Comparison of ENCODE assay signal across 8 cellular contexts in genomic region chr6:125301435-125302391, GRCh38. TPM values are rescaled to one million over a fixed set of nuclear protein-coding genes. Genes with fewer than 3 reads are reported as not detected.
A peak's percentile ranks its signal among the peaks of the same experiment; 100 is the strongest.
DNase-seq lines count a peak whose midpoint lies in the region; ATAC-seq and TF ChIP-seq lines count a peak whose summit lies in the region.

Gene HDDC2 (minus strand): TSS chr6:125301967. CDS start chr6:125301932, 35 bp downstream.

- H2BK5ac ChIP-seq in H9 (ENCODE audit: insufficient read length, low read length), result no peak within 1 kb of the TSS

- peak within 1 kb of the TSS; percentile 87 for H3K18ac ChIP-seq in H9 (ENCODE audit: insufficient read length, low read depth, low read length)

- intact Hi-C loops in body of pancreas (cut with DNase I), result loop anchor here (10.0 kb wide), 1 partner anchor 147 kb away; the partner anchor contains the start of gene TPD52L1
- intact Hi-C loops in sigmoid colon (cut with DNase I), result loop anchor here (1.0 to 10.0 kb wide), 3 partner anchors 148 to 427 kb away; partner anchors contain the start of genes RNF217 and TPD52L1

- peak; percentile 92 for ATAC-seq in body of pancreas

- TF ChIP-seq CTCF in GM12865 (IDR thresholded peaks at IDR 0.05; ENCODE audit: insufficient read depth, low read depth, low read length, missing control alignments), result no peak
- TF ChIP-seq CTCF in H9 (conservative IDR thresholded peaks at IDR 0.05), result no peak
- peak in 2 of 7 experiments; percentile 4 to 20 for TF ChIP-seq CTCF in body of pancreas (IDR thresholded peaks at IDR 0.05)
- TF ChIP-seq CTCF in sigmoid colon (IDR thresholded peaks at IDR 0.05), result no peak

- H3K36me3 ChIP-seq in MG63, result peaks cover 35% of the 10 kb centered on the region
- H3K36me3 ChIP-seq in body of pancreas (replicated peaks in 1 of 2; ENCODE audit: insufficient read depth in 1 of 2, low read depth in 2 of 2), result peaks cover 0 to 7% of the 10 kb centered on the region in 2 donors
- peaks cover 0 to 32% (median 1%) of the 10 kb centered on the region in 4 donors for H3K36me3 ChIP-seq in sigmoid colon

- H3K4me3 ChIP-seq in GM12865 (ENCODE audit: low read depth, low read length) (peak within 1 kb of the TSS; percentile 94), MG63 (peak within 1 kb of the TSS; percentile 69), body of pancreas (peak within 1 kb of the TSS; percentile 29 to 36), sigmoid colon (peak within 1 kb of the TSS; percentile 44 to 87 (median 70))

- H2BK15ac ChIP-seq in H9 (ENCODE audit: low read depth, low read length), result peak within 1 kb of the TSS; percentile 52; the same call in 1 of the 2 replicates

- H3K23me2 ChIP-seq in H9 (ENCODE audit: insufficient read length, low read depth, low read length, poor library complexity, severe bottlenecking), result peaks cover 11% of the 10 kb centered on the region

- no peak for TF ChIP-seq EP300 in sigmoid colon (IDR thresholded peaks at IDR 0.05)

- H2AFZ ChIP-seq in H9 (ENCODE audit: low read length), result peak within 1 kb of the TSS; percentile 73

- H2BK20ac ChIP-seq in H9 (ENCODE audit: low read depth, low read length, poor library complexity, severe bottlenecking), result no peak within 1 kb of the TSS

- H4K91ac ChIP-seq in H9 (ENCODE audit: insufficient read length, low read depth, low read length), result no peak within 1 kb of the TSS

- no peak within 1 kb of the TSS for H2BK120ac ChIP-seq in H9 (ENCODE audit: low read depth, low read length, poor library complexity, severe bottlenecking)

- H3K27me3 Mint-ChIP-seq in H9 (ENCODE audit: low read depth), result peaks cover 18% of the 10 kb centered on the region

- peak within 1 kb of the TSS; percentile 90 for H3K9ac ChIP-seq in H9 (ENCODE audit: extremely low read depth, insufficient read length, low read length)

- WGBS in H9 (ENCODE audit: extremely low coverage, insufficient read length, low lambda C conversion rate), result no CpG with 5 or more reads among the region's 67 CpGs
- 2 to 7% methylated on average over 23 to 59 of the region's 67 CpGs for WGBS in body of pancreas, 2 donors
- WGBS in sigmoid colon, 2 donors, result 5% methylated on average over 67 of the region's 67 CpGs

- H3T11ph ChIP-seq in H9 (ENCODE audit: low read length), result no peak within 1 kb of the TSS

- H3K27me3 ChIP-seq in H9 (ENCODE audit: insufficient read depth, low read length) (no peaks in the 10 kb centered on the region), MG63 (no peaks in the 10 kb centered on the region), body of pancreas (no peaks in the 10 kb centered on the region), sigmoid colon (no peaks in the 10 kb centered on the region)

- H2BK12ac ChIP-seq in H9 (ENCODE audit: insufficient read length, low read depth, low read length), result no peak within 1 kb of the TSS

- no peak within 1 kb of the TSS for H3K23ac ChIP-seq in H9 (ENCODE audit: insufficient read length, low read depth, low read length)

- H3K36me3 Mint-ChIP-seq in H9 (ENCODE audit: insufficient read depth in 1 of 3, low read depth in 3 of 3), result peaks cover 25 to 41% (median 35%) of the 10 kb centered on the region in 3 experiments; a peak in 6 of 7 replicates

- H3K4me3 Mint-ChIP-seq in H9, result peak within 1 kb of the TSS; percentile 78 to 92

- H3K4me1 Mint-ChIP-seq in H9, result peaks cover 16% of the 10 kb centered on the region in 2 experiments

- H4K20me1 ChIP-seq in H9 (ENCODE audit: control insufficient read depth, insufficient read depth, insufficient read length), result no peaks in the 10 kb centered on the region

- H3K4me1 ChIP-seq in H9 (ENCODE audit: insufficient read depth, low read length) (0 out of 2 replicates have a peak, but pooled peaks cover 2% of the 10 kb centered on the region), body of pancreas (peaks cover 12% of the 10 kb centered on the region), sigmoid colon (peaks cover 0 to 17% (median 16%) of the 10 kb centered on the region in 4 donors)

- no peak within 1 kb of the TSS for H3K27ac ChIP-seq in H9 (ENCODE audit: insufficient read length, low read depth, low read length)
- peak within 1 kb of the TSS; percentile 74 to 89 (median 83) for H3K27ac ChIP-seq in body of pancreas
- H3K27ac ChIP-seq in sigmoid colon, result peak within 1 kb of the TSS; percentile 91 to 94 (median 93)

- peak within 1 kb of the TSS; percentile 97 for H3K14ac ChIP-seq in H9 (ENCODE audit: insufficient read depth, low read length)

- peak; percentile 53 to 75 (median 73) for TF ChIP-seq POLR2A in body of pancreas (IDR thresholded peaks at IDR 0.05)
- no peak for TF ChIP-seq POLR2A in sigmoid colon (IDR thresholded peaks at IDR 0.05)

- H3K4ac ChIP-seq in H9 (ENCODE audit: low read depth, low read length), result peak within 1 kb of the TSS; percentile 62; the same call in 1 of the 2 replicates

- peak within 1 kb of the TSS; percentile 94 for H3K4me2 ChIP-seq in H9 (ENCODE audit: insufficient read depth, insufficient read length, low read length)

- DNase-seq in GM12865 (ENCODE audit: low read depth), result peak; percentile 81
- DNase-seq in H9, result peak; percentile 67
- DNase-seq in MG63, result peak; percentile 80
- DNase-seq in T-helper 9 cell, result peak; percentile 19
- peak; percentile 67 to 77 (median 76) for DNase-seq in body of pancreas
- peak; percentile 28 for DNase-seq in iPS DF 19.7 (ENCODE audit: low read depth, low spot score)
- peak; percentile 84 for DNase-seq in sigmoid colon
- DNase-seq in NCI-H1930 (lab: John Stamatoyannopoulos, UW), result no peak

- no peaks in the 10 kb centered on the region for H3K79me1 ChIP-seq in H9 (ENCODE audit: insufficient read depth, low read depth, low read length, poor library complexity, severe bottlenecking)

- peaks cover 0 to 4% of the 10 kb centered on the region in 2 experiments; a peak in 2 of 5 replicates for H3K9me3 Mint-ChIP-seq in H9

- no peaks in the 10 kb centered on the region for H3K9me3 ChIP-seq in H9 (ENCODE audit: control insufficient read depth, low read depth, low read length)
- H3K9me3 ChIP-seq in MG63, result no peaks in the 10 kb centered on the region
- H3K9me3 ChIP-seq in body of pancreas, result no peaks in the 10 kb centered on the region
- no peaks in the 10 kb centered on the region for H3K9me3 ChIP-seq in sigmoid colon

- no peak within 1 kb of the TSS for H3K56ac ChIP-seq in H9 (ENCODE audit: insufficient read length, low read depth, low read length)

- H2AK5ac ChIP-seq in H9 (ENCODE audit: insufficient read length, low read length), result no peak within 1 kb of the TSS

- H4K5ac ChIP-seq in H9 (ENCODE audit: insufficient read length, low read depth, low read length), result no peak within 1 kb of the TSS

- H3K27ac Mint-ChIP-seq in H9, result peak within 1 kb of the TSS; percentile 11 to 93 (median 88); a peak in 5 of 7 replicates

- H4K8ac ChIP-seq in H9 (replicated peaks; ENCODE audit: insufficient read length, low read depth, low read length), result no peak within 1 kb of the TSS

- no peaks in the 10 kb centered on the region for H3K79me2 ChIP-seq in H9 (ENCODE audit: insufficient read depth, low read length)

RNA-seq across cellular contexts. Expression of gene HDDC2, which starts in this region (rescaled TPM):
- total RNA-seq in H9 (2021) (76.4 and 77.8 TPM in 2 replicates), body of pancreas (10 to 100 TPM; 36.8 to 42.5 TPM), sigmoid colon (10 to 100 TPM; 39.9 to 61.7 (median 55.8) TPM)
- total RNA-seq in MG63 (2014; rRNA removed; shearing (Covaris generic); ENCODE audit: low replicate concordance), result 125 and 151 TPM in 2 replicates
- 10 to 100 TPM; 56.0 to 82.9 (median 59.6) TPM for polyA plus RNA-seq in sigmoid colon

Comparison
In these comparisons a context has a peak if more than half of its experiments do, and no peak if none do; other contexts are left out.
1. DNase-seq: peak in GM12865 (single experiment), H9 (single experiment), MG63 (single experiment), T-helper 9 cell (single experiment), body of pancreas (4 of 4), iPS DF 19.7 (single experiment) and sigmoid colon (single experiment); none in NCI-H1930 (0 of 2).
2. H3K4me3 ChIP-seq: peak in every context shown above with its lines; median percentile 94 in GM12865; 70 in sigmoid colon; 69 in MG63; 32 in body of pancreas.
3. POLR2A ChIP-seq: peak in body of pancreas (3 of 3); none in sigmoid colon (0 of 2).